Comparison of ENCODE assay signal across 20 cellular contexts in the genomic region with DNA sequence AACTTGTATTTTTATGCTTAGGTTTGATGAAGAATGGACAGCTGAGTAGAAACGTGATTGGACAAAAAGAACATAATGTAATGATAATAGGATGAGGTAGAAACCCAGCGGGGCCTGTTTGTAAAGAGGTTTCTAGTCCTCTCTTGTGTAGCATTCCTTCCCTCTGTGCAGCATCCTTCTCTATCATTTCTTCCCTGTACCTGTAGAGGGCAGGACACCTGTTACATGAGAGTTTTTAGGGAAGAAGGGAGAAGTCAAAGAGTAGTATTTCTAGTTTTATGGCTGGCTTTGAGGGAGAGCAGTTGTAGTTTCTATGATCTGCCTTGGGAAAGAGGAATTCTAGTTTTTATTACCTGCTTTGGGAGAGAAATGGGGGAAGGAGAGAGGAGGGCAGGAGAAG.
A peak's percentile ranks its signal among the peaks of the same experiment; 100 is the strongest.
DNase-seq lines count a peak whose midpoint lies in the region; ATAC-seq and TF ChIP-seq lines count a peak whose summit lies in the region.
"Had no signal": no experiment of that assay in that cellular context is flagged by ENCODE, and none has a peak within 500 bp of the region (broad histone marks: within the 10 kb centered on the region; RNA-seq: fewer than 3 reads in every experiment).

No MANE protein-coding gene starts in this region.

- no peak overlapping the region for H3K27ac Mint-ChIP-seq in endothelial cell (ENCODE audit: unreplicated experiment)
- H3K27ac Mint-ChIP-seq: activated CD8-positive, alpha-beta T cell treated with anti-CD3 and anti-CD28 coated beads for 36 hours; activated naive CD4-positive, alpha-beta T cell treated with anti-CD3 and anti-CD28 coated beads, Interleukin-2, amount 10 ng/mL, durations not matched to agents 7 days and 5 days; activated T-cell treated with anti-CD3 and anti-CD28 coated beads, Interleukin-2, amount 50 U/mL, for 24 hours; type B pancreatic cell had no signal

- H3K4me3 ChIP-seq in NT2/D1 (ENCODE audit: insufficient read length, low read depth), result no peak overlapping the region
- H3K4me3 ChIP-seq: left ventricle myocardium inferior, spleen had no signal

- H3K9me3 ChIP-seq in NT2/D1 (ENCODE audit: insufficient read depth, low read length), result 0 out of 2 replicates have a peak, but pooled peaks cover 6% of the 10 kb centered on the region

- H3K27me3 ChIP-seq in NT2/D1 (ENCODE audit: insufficient read depth, insufficient read length), result no peaks in the 10 kb centered on the region
- H3K27me3 ChIP-seq: spleen had no signal

- H3K9ac ChIP-seq in NT2/D1 (ENCODE audit: insufficient read length, low read depth), result no peak overlapping the region

- no peak overlapping the region for H3K4me3 Mint-ChIP-seq in endothelial cell (ENCODE audit: unreplicated experiment)
- H3K4me3 Mint-ChIP-seq: activated CD8-positive, alpha-beta T cell treated with anti-CD3 and anti-CD28 coated beads for 36 hours; activated naive CD4-positive, alpha-beta T cell treated with anti-CD3 and anti-CD28 coated beads, Interleukin-2, amount 10 ng/mL, durations not matched to agents 7 days and 5 days; activated T-cell treated with anti-CD3 and anti-CD28 coated beads, Interleukin-2, amount 50 U/mL, for 24 hours; type B pancreatic cell had no signal

- TF ChIP-seq CTCF in GM12874 (IDR thresholded peaks at IDR 0.05; ENCODE audit: insufficient read depth, low read depth, low read length) (peak; percentile 4; the same call in 1 of the 2 replicates), endothelial cell (IDR thresholded peaks at IDR 0.05; ENCODE audit: unreplicated experiment) (peak; percentile 20)

- no peaks in the 10 kb centered on the region for H3K4me1 ChIP-seq in NT2/D1 (ENCODE audit: insufficient read depth, insufficient read length)
- H3K4me1 ChIP-seq: left ventricle myocardium inferior, spleen had no signal

- H3K4me1 Mint-ChIP-seq in endothelial cell (ENCODE audit: unreplicated experiment), result no peaks in the 10 kb centered on the region
- H3K4me1 Mint-ChIP-seq: activated naive CD4-positive, alpha-beta T cell treated with anti-CD3 and anti-CD28 coated beads, Interleukin-2, amount 10 ng/mL, durations not matched to agents 7 days and 5 days had no signal

- DNase-seq in NT2/D1 (ENCODE audit: low read depth, low spot score) (peak; percentile 1), endothelial cell (ENCODE audit: low spot score) (no peak), left lobe of liver (ENCODE audit: low spot score) (no peak), GOT3 (lab: John Stamatoyannopoulos, UW) (no peak), NOMO-1 (lab: John Stamatoyannopoulos, UW; ENCODE audit: unreplicated experiment in 2 of 2) (no peak), NCI-H774 (lab: John Stamatoyannopoulos, UW) (no peak)
- DNase-seq: activated CD8-positive, alpha-beta T cell treated with anti-CD3 and anti-CD28 coated beads for 36 hours; activated naive CD4-positive, alpha-beta T cell treated with anti-CD3 and anti-CD28 coated beads, Interleukin-2, amount 10 ng/mL, durations not matched to agents 7 days and 5 days; activated T-cell treated with anti-CD3 and anti-CD28 coated beads, Interleukin-2, amount 50 U/mL, for 24 hours; hippocampal formation; Kasumi-1; left ventricle myocardium inferior; NCI-H1417 treated with DMSO at 0.1 percent for 48 hours; NCI-H748 treated with DMSO at 0.1 percent for 48 hours; spleen; stimulated activated CD4-positive, alpha-beta T cell treated with anti-CD3 and anti-CD28 coated beads, Interleukin-4, amount 100 ng/mL, for 4 hours had no signal

- ATAC-seq in left lobe of liver, result peak; percentile 27
- no peak for ATAC-seq in HG02759 (IDR thresholded peaks at IDR 0.05; ENCODE audit: unreplicated experiment)
- ATAC-seq: activated CD8-positive, alpha-beta T cell treated with anti-CD3 and anti-CD28 coated beads for 36 hours; SK-N-SH treated with all-trans-retinoic acid at 6 μM for 48 hours had no signal

- H3K9me3 Mint-ChIP-seq in endothelial cell (ENCODE audit: unreplicated experiment), result no peaks in the 10 kb centered on the region
- H3K9me3 Mint-ChIP-seq: activated naive CD4-positive, alpha-beta T cell treated with anti-CD3 and anti-CD28 coated beads, Interleukin-2, amount 10 ng/mL, durations not matched to agents 7 days and 5 days had no signal

- H3K36me3 Mint-ChIP-seq in endothelial cell (ENCODE audit: low read depth, unreplicated experiment), result no peaks in the 10 kb centered on the region
- H3K36me3 Mint-ChIP-seq: activated naive CD4-positive, alpha-beta T cell treated with anti-CD3 and anti-CD28 coated beads, Interleukin-2, amount 10 ng/mL, durations not matched to agents 7 days and 5 days; type B pancreatic cell had no signal

- H3K27me3 Mint-ChIP-seq in endothelial cell (ENCODE audit: unreplicated experiment), result no peaks in the 10 kb centered on the region
- H3K27me3 Mint-ChIP-seq: activated naive CD4-positive, alpha-beta T cell treated with anti-CD3 and anti-CD28 coated beads, Interleukin-2, amount 10 ng/mL, durations not matched to agents 7 days and 5 days; type B pancreatic cell had no signal

- H3K36me3 ChIP-seq in NT2/D1 (ENCODE audit: insufficient read depth, insufficient read length, low read length), result no peaks in the 10 kb centered on the region
- H3K36me3 ChIP-seq: left ventricle myocardium inferior, spleen had no signal
